Comparison of ENCODE assay signal across 8 cellular contexts in the genomic region with DNA sequence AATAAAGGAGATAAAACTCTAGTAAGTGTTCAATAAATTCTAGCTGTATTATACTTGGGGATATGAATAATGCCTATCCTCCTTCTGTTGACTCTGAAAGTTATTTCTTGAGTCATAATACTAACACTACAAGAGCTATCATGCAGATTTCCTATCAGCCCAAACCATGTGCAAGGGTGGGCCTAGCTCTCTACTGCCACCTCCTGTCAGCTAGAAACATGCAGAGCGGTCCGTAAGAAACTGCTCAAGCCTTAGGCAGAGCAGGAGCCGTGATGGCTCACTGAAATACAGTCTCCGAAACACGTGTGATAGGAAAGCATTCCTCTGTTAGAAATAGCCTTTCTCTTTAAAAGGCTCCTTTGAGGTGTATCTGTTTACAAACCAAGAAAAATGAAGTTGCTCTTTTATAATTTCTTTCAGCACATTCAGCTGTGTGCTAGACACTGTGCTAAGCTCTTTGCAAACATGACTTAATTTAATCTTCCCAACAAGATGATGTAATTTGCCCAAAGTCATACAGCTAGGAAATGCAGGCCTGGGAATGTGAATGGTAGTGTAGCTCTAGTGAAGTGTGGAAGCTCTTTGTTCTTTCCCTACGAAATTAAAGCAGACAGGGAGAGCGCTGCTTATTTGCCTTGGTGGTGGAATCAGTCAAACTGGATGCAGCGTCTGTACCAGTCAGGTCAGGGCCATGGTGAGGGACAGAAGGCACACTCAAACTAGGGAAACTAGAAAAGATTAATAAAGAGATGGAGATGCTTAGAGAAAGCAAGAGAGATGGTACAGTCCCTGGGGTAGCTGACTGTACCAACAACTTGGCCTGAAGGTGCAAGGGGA. TPM values are rescaled to one million over a fixed set of nuclear protein-coding genes. Genes with fewer than 3 reads are reported as not detected.
DNase-seq lines count a peak whose midpoint lies in the region; ATAC-seq, FAIRE-seq and TF ChIP-seq lines count a peak whose summit lies in the region.

No MANE protein-coding gene starts in this region.

- H3K36me3 Mint-ChIP-seq in activated CD4-positive, alpha-beta memory T cell treated with anti-CD3 and anti-CD28 coated beads, Interleukin-2, amount 10 ng/mL, durations not matched to agents 7 days and 5 days (ENCODE audit: low read depth) = peaks cover 11% of the 10 kb centered on the region

- no peak overlapping the region for H2BK15ac ChIP-seq in H1 (ENCODE audit: low read length)

- H3K27ac ChIP-seq in H1 (ENCODE audit: low read depth, low read length) = no peak overlapping the region

- no peak overlapping the region; the same call in 1 of the 2 replicates for H2AK5ac ChIP-seq in H1 (ENCODE audit: low read depth, low read length)

- no peak for TF ChIP-seq EP300 in H1 (IDR thresholded peaks at IDR 0.05; ENCODE audit: borderline replicate concordance in 1 of 2, low read depth in 2 of 2, low read length in 2 of 2)

- no peak overlapping the region for H3K4me3 Mint-ChIP-seq in activated CD4-positive, alpha-beta memory T cell treated with anti-CD3 and anti-CD28 coated beads, Interleukin-2, amount 10 ng/mL, durations not matched to agents 7 days and 5 days

- no peak overlapping the region for H3K27ac Mint-ChIP-seq in activated CD4-positive, alpha-beta memory T cell treated with anti-CD3 and anti-CD28 coated beads, Interleukin-2, amount 10 ng/mL, durations not matched to agents 7 days and 5 days

- no peak overlapping the region for H3K23ac ChIP-seq in H1 (ENCODE audit: insufficient read length)

- H2BK12ac ChIP-seq in H1 (ENCODE audit: low read depth, low read length) = peak overlapping the region; percentile 72

- no peaks in the 10 kb centered on the region for H3K23me2 ChIP-seq in H1 (ENCODE audit: low read depth, low read length)

- no peak overlapping the region for H2BK20ac ChIP-seq in H1 (ENCODE audit: low read length)

- H3K9me3 ChIP-seq in H1 (ENCODE audit: insufficient read depth in 2 of 2, low read depth in 1 of 2, low read length in 1 of 2) = no peaks in the 10 kb centered on the region

- POLR2A ChIA-PET in activated CD4-positive, alpha-beta memory T cell treated with anti-CD3 and anti-CD28 coated beads, Interleukin-2, amount 10 ng/mL, durations not matched to agents 7 days and 5 days (lab: Charles Lee) = interaction anchor here (0.9 to 1.9 kb wide), 5 partner anchors 43 to 115 kb away, joined by 3 to 7 read pairs (median 4); partner anchors contain the start of gene MTHFS
- POLR2A ChIA-PET in H1 (lab: Charles Lee; ENCODE audit: partially characterized antibody) = interaction anchor here (0.7 to 2.1 kb wide), 6 partner anchors 13 to 422 kb away, joined by 3 to 7 read pairs (median 4); no protein-coding TSS in a partner anchor

- peaks cover 12% of the 10 kb centered on the region for H3K4me1 Mint-ChIP-seq in activated CD4-positive, alpha-beta memory T cell treated with anti-CD3 and anti-CD28 coated beads, Interleukin-2, amount 10 ng/mL, durations not matched to agents 7 days and 5 days

- H3K14ac ChIP-seq in H1 (ENCODE audit: insufficient read length) = no peak overlapping the region

- H3K4ac ChIP-seq in H1 (replicated peaks; ENCODE audit: insufficient read length, low read depth, low read length) = no peak overlapping the region

- H3K27me3 ChIP-seq in H1 (replicated peaks in 1 of 4; ENCODE audit: control insufficient read depth in 3 of 4, extremely low read depth in 1 of 4, insufficient read depth in 3 of 4, low read length in 3 of 4) = no peaks in the 10 kb centered on the region

- no peak overlapping the region for H4K91ac ChIP-seq in H1 (replicated peaks; ENCODE audit: insufficient read length, low read length)

- H3K18ac ChIP-seq in H1 (ENCODE audit: extremely low read depth, low read length) = peak overlapping the region; percentile 44; the same call in 1 of the 2 replicates

- no peaks in the 10 kb centered on the region; the same call in 1 of the 2 replicates for H3K79me1 ChIP-seq in H1 (ENCODE audit: low read depth, low read length)

- no peak overlapping the region for H2BK120ac ChIP-seq in H1 (replicated peaks; ENCODE audit: low read depth, low read length)

- H3K9ac ChIP-seq in H1 (replicated peaks in 1 of 4; ENCODE audit: extremely low read depth in 1 of 4, low read depth in 3 of 4, low read length in 3 of 4) = no peak overlapping the region; a peak in 1 of 7 replicates

- no peak overlapping the region for H4K8ac ChIP-seq in H1 (ENCODE audit: extremely low read depth, insufficient read depth, low read length)

- 48% methylated on average over 8 of the region's 8 CpGs; no CpG with 5 or more reads in 1 of the 2 experiments for WGBS in H1 (ENCODE audit: extremely low coverage in 1 of 2, insufficient coverage in 1 of 2, insufficient read length in 1 of 2, insufficient replicate concordance in 2 of 2, low coverage in 1 of 2, low lambda C conversion rate in 2 of 2, missing lambda C conversion rate in 1 of 2), 2 experiments

- CTCF ChIA-PET in activated CD4-positive, alpha-beta memory T cell treated with anti-CD3 and anti-CD28 coated beads, Interleukin-2, amount 10 ng/mL, durations not matched to agents 7 days and 5 days (lab: Charles Lee) = interaction anchor here (0.6 to 7.3 kb wide), 42 partner anchors 9 to 543 kb away, joined by 3 to 63 read pairs (median 4); partner anchors contain the start of genes MTHFS and TMED3
- CTCF ChIA-PET in H1 (lab: Charles Lee; ENCODE audit: partially characterized antibody) = interaction anchor here (0.6 to 5.0 kb wide), 61 partner anchors 9 to 516 kb away, joined by 3 to 27 read pairs (median 4); no protein-coding TSS in a partner anchor

- peak overlapping the region; percentile 3; the same call in 1 of the 2 replicates for H2AFZ ChIP-seq in H1 (ENCODE audit: low read length)

- no peak overlapping the region for H3K4me2 ChIP-seq in H1 (ENCODE audit: insufficient read depth in 1 of 2, low read depth in 2 of 2, low read length in 2 of 2)

- H3K9me3 Mint-ChIP-seq in activated CD4-positive, alpha-beta memory T cell treated with anti-CD3 and anti-CD28 coated beads, Interleukin-2, amount 10 ng/mL, durations not matched to agents 7 days and 5 days = no peaks in the 10 kb centered on the region

- peak; percentile 93 for FAIRE-seq in H1 (lab: Jason Lieb, UNC)

- DNase-seq in AML-193 (lab: John Stamatoyannopoulos, UW) = peak; percentile 65 to 67
- DNase-seq in NCI-H82 (lab: John Stamatoyannopoulos, UW) = peak; percentile 89
- peak; percentile 67 for DNase-seq in activated CD4-positive, alpha-beta memory T cell treated with anti-CD3 and anti-CD28 coated beads, Interleukin-2, amount 10 ng/mL, durations not matched to agents 7 days and 5 days
- DNase-seq in H1 (ENCODE audit: low read depth in 1 of 2, low spot score in 2 of 2) = peak; percentile 54 to 59
- peak; percentile 85 for DNase-seq in midbrain (lab: John Stamatoyannopoulos, UW)
- peak; percentile 75 for DNase-seq in stimulated activated CD8-positive, alpha-beta memory T cell treated with anti-CD3 and anti-CD28 coated beads, Interleukin-4, amount 100 ng/mL, for 48 hours

- no peak for TF ChIP-seq POLR2A in H1 (IDR thresholded peaks at IDR 0.05; ENCODE audit: control extremely low read depth in 1 of 2, low read depth in 2 of 2, low read length in 2 of 2)

- peak; percentile 78 to 81 for TF ChIP-seq RAD21 in H1 (IDR thresholded peaks at IDR 0.05 in 1 of 2, conservative IDR thresholded peaks at IDR 0.05 in 1 of 2; ENCODE audit: low read depth in 2 of 2, low read length in 2 of 2)

- no peak overlapping the region for H4K5ac ChIP-seq in H1 (ENCODE audit: insufficient read length, low read depth, low read length)

- peak; percentile 84 to 98 (median 85) for TF ChIP-seq CTCF in H1 (IDR thresholded peaks at IDR 0.05; ENCODE audit: control extremely low read depth in 1 of 3, insufficient read depth in 1 of 3, low read depth in 1 of 3, low read length in 3 of 3)

- H3K4me3 ChIP-seq in H1 (ENCODE audit: extremely low read depth in 1 of 4, insufficient read depth in 2 of 4, low read depth in 3 of 4, low read length in 4 of 4) = no peak overlapping the region

- H3K27me3 Mint-ChIP-seq in activated CD4-positive, alpha-beta memory T cell treated with anti-CD3 and anti-CD28 coated beads, Interleukin-2, amount 10 ng/mL, durations not matched to agents 7 days and 5 days = no peaks in the 10 kb centered on the region

- H4K20me1 ChIP-seq in H1 (replicated peaks in 1 of 2; ENCODE audit: control insufficient read depth in 1 of 2, insufficient read depth in 2 of 2, low read length in 2 of 2) = no peaks in the 10 kb centered on the region

- H3K56ac ChIP-seq in H1 (replicated peaks; ENCODE audit: insufficient read length, low read depth, low read length) = no peak overlapping the region

- no peaks in the 10 kb centered on the region for H3K4me1 ChIP-seq in H1 (replicated peaks in 1 of 4; ENCODE audit: control insufficient read depth in 3 of 4, insufficient read depth in 4 of 4, low read length in 3 of 4)

- no peak overlapping the region for H2BK5ac ChIP-seq in H1 (ENCODE audit: low read depth, low read length)

- H3K36me3 ChIP-seq in H1 (ENCODE audit: control insufficient read depth in 2 of 4, insufficient read depth in 4 of 4, low read length in 3 of 4) = 0 out of 8 replicates have a peak, but pooled peaks cover 0 to 3% (median 0%) of the 10 kb centered on the region in 4 experiments

- ATAC-seq in GM18868 (IDR thresholded peaks at IDR 0.05; ENCODE audit: unreplicated experiment) = peak; percentile 80
- peak; percentile 95 for ATAC-seq in HG03280 (IDR thresholded peaks at IDR 0.05; ENCODE audit: unreplicated experiment)

- no peaks in the 10 kb centered on the region for H3K79me2 ChIP-seq in H1 (ENCODE audit: control insufficient read depth in 1 of 2, insufficient read depth in 2 of 2, low read length in 2 of 2)

TF ChIP-seq in H1, 55 proteins besides CTCF, POLR2A, EP300 and RAD21 (continues in another document):
- TF ChIP-seq KDM5A (IDR thresholded peaks at IDR 0.05; ENCODE audit: low read length) = no peak
- TF ChIP-seq, protein P1, sequence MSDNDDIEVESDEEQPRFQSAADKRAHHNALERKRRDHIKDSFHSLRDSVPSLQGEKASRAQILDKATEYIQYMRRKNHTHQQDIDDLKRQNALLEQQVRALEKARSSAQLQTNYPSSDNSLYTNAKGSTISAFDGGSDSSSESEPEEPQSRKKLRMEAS (IDR thresholded peaks at IDR 0.05) = peak; percentile 86

RNA-seq across cellular contexts. Expression of gene MTHFS, which starts 43.1 kb away (rescaled TPM):
- 10 to 100 TPM; 20.2 to 22.6 TPM for total RNA-seq in activated CD4-positive, alpha-beta memory T cell treated with anti-CD3 and anti-CD28 coated beads, Interleukin-2, amount 10 ng/mL, durations not matched to agents 7 days and 5 days
- total RNA-seq in H1 (2021; fragmentation: NEBNext Ultra II Directional; extraction: Animal tissue kit (Norgen Biotek cat#: 25700)) = 36.2 and 37.2 TPM in 2 replicates
- polyA plus RNA-seq in H1 (2011; rRNA removed) = 19.8 and 27.3 TPM in 2 replicates
- 39.2 TPM for polyA plus RNA-seq in H1 (2011; cell fraction: cytosol; rRNA removed)
- 18.7 TPM for polyA plus RNA-seq in H1 (2011; cell fraction: nucleus; rRNA removed)
- polyA plus RNA-seq in H1 (2012, experiment 1 of 2) = 28.8 to 40.2 TPM (median 37.6 TPM) in 4 replicates
- 36.3 TPM for polyA plus RNA-seq in H1 (2012, experiment 2 of 2)
- polyA plus RNA-seq in H1 (2013, experiment 1 of 2) = 18.5 TPM
- polyA plus RNA-seq in H1 (2013, experiment 2 of 2) = 18.0 TPM
- polyA minus RNA-seq in H1 (2011; rRNA and poly(A)+ RNA removed) = 8.7 and 17.4 TPM in 2 replicates
- polyA minus RNA-seq in H1 (2011; cell fraction: cytosol; rRNA and poly(A)+ RNA removed) = 14.7 TPM
- polyA minus RNA-seq in H1 (2011; cell fraction: nucleus; rRNA and poly(A)+ RNA removed) = 26.0 TPM
